1 cellular context compared by ENCODE assay signal in genomic region chr7:106774213-106774767, GRCh38.
A peak's percentile ranks its signal among the peaks of the same experiment; 100 is the strongest.
TF ChIP-seq lines count a peak whose summit lies in the region.

No MANE protein-coding gene starts in this region.

TF ChIP-seq in K562, 482 proteins besides CTCF, POLR2A, EP300 and RAD21 (continued from another document and continues in another):
- no peak for TF ChIP-seq NKRF (IDR thresholded peaks at IDR 0.05; ENCODE audit: borderline replicate concordance)
- TF ChIP-seq TAF15 (IDR thresholded peaks at IDR 0.05; ENCODE audit: low read depth, low read length), result no peak
- TF ChIP-seq NFIC (IDR thresholded peaks at IDR 0.05), result peak; percentile 4; the same call in 1 of the 2 replicates
- TF ChIP-seq TFAP4 (CRISPR knock-in tag; IDR thresholded peaks at IDR 0.05; ENCODE audit: borderline replicate concordance), result no peak
- TF ChIP-seq GATA2 (CRISPR knock-in tag; IDR thresholded peaks at IDR 0.05), result no peak
- TF ChIP-seq FUS (optimal IDR thresholded peaks at IDR 0.05; ENCODE audit: low read depth, low read length), result no peak
- TF ChIP-seq NR2C2 (CRISPR knock-in tag; IDR thresholded peaks at IDR 0.05), result no peak
- no peak for TF ChIP-seq NR2C2 (tag; IDR thresholded peaks at IDR 0.05)
- no peak for TF ChIP-seq ZBTB7A (IDR thresholded peaks at IDR 0.05; ENCODE audit: borderline replicate concordance, control insufficient read depth, low read depth, low read length)
- TF ChIP-seq CHD1 (IDR thresholded peaks at IDR 0.05; ENCODE audit: low read length), result no peak
- TF ChIP-seq ZNF76 (CRISPR knock-in tag; IDR thresholded peaks at IDR 0.05; ENCODE audit: borderline replicate concordance), result peak; percentile 59; the same call in 1 of the 2 replicates
- no peak for TF ChIP-seq HNRNPH1 (optimal IDR thresholded peaks at IDR 0.05; ENCODE audit: low read depth, low read length)
- TF ChIP-seq SLC30A9 (CRISPR knock-in tag; IDR thresholded peaks at IDR 0.05), result no peak
- TF ChIP-seq CCAR2 (IDR thresholded peaks at IDR 0.05; ENCODE audit: low read depth, low read length), result no peak
- no peak for TF ChIP-seq AFF1 (IDR thresholded peaks at IDR 0.05; ENCODE audit: low read depth in 1 of 2, partially characterized antibody in 2 of 2)
- no peak for TF ChIP-seq MCM2 (IDR thresholded peaks at IDR 0.05; ENCODE audit: low read depth)
- peak in 1 of 2 experiments; percentile 74; a peak in 3 of 4 replicates for TF ChIP-seq MLLT1 (IDR thresholded peaks at IDR 0.05)
- no peak for TF ChIP-seq MAFG (tag; conservative IDR thresholded peaks at IDR 0.05)
- no peak for TF ChIP-seq ZNF124 (CRISPR knock-in tag; IDR thresholded peaks at IDR 0.05)
- peak; percentile 46; the same call in 1 of the 2 replicates for TF ChIP-seq ZNF785 (CRISPR knock-in tag; IDR thresholded peaks at IDR 0.05)
- no peak; the same call in 1 of the 2 replicates for TF ChIP-seq TFE3 (CRISPR knock-in tag; IDR thresholded peaks at IDR 0.05)
- TF ChIP-seq GATAD2A (IDR thresholded peaks at IDR 0.05), result no peak; the same call in 1 of the 2 replicates
- TF ChIP-seq ZNF77 (CRISPR knock-in tag; IDR thresholded peaks at IDR 0.05), result no peak
- TF ChIP-seq SIN3A (IDR thresholded peaks at IDR 0.05; ENCODE audit: borderline replicate concordance in 2 of 2, control insufficient read depth in 1 of 2, low read depth in 2 of 2, low read length in 2 of 2), result no peak
- no peak for TF ChIP-seq PHTF2 (CRISPR knock-in tag; IDR thresholded peaks at IDR 0.05)
- TF ChIP-seq USF2 (CRISPR knock-in tag; IDR thresholded peaks at IDR 0.05), result no peak
- TF ChIP-seq BCL6 (CRISPR knock-in tag; IDR thresholded peaks at IDR 0.05), result peak; percentile 68; the same call in 1 of the 2 replicates
- TF ChIP-seq HMG20A (CRISPR knock-in tag; conservative IDR thresholded peaks at IDR 0.05), result peak; percentile 78; the same call in 1 of the 2 replicates
- 0 out of 2 replicates have a peak, but pooled peaks have one; percentile 58 for TF ChIP-seq ZNF764 (CRISPR knock-in tag; IDR thresholded peaks at IDR 0.05; ENCODE audit: low read depth)
- TF ChIP-seq CUX1 (CRISPR knock-in tag; IDR thresholded peaks at IDR 0.05), result peak; percentile 82; the same call in 1 of the 2 replicates
- TF ChIP-seq CREB3 (tag; conservative IDR thresholded peaks at IDR 0.05; ENCODE audit: low read depth), result peak; percentile 86
- TF ChIP-seq ZNF133 (CRISPR knock-in tag; IDR thresholded peaks at IDR 0.05), result no peak
- no peak for TF ChIP-seq PURB (CRISPR knock-in tag; IDR thresholded peaks at IDR 0.05; ENCODE audit: low read depth)
- peak; percentile 81 for TF ChIP-seq ZNF444 (CRISPR knock-in tag; IDR thresholded peaks at IDR 0.05)
- no peak for TF ChIP-seq ZNF280B (CRISPR knock-in tag; IDR thresholded peaks at IDR 0.05)
- no peak for TF ChIP-seq ZC3H4 (CRISPR knock-in tag; IDR thresholded peaks at IDR 0.05; ENCODE audit: borderline replicate concordance)
- TF ChIP-seq NCOA1 (IDR thresholded peaks at IDR 0.05; ENCODE audit: low read depth), result no peak
- TF ChIP-seq NBN (IDR thresholded peaks at IDR 0.05; ENCODE audit: low read depth), result no peak
- TF ChIP-seq CAMTA2 (CRISPR knock-in tag; conservative IDR thresholded peaks at IDR 0.05), result no peak
- peak; percentile 55; the same call in 1 of the 2 replicates for TF ChIP-seq HEY1 (CRISPR knock-in tag; IDR thresholded peaks at IDR 0.05; ENCODE audit: borderline replicate concordance)
- no peak for TF ChIP-seq ZNF217 (CRISPR knock-in tag; IDR thresholded peaks at IDR 0.05)
- no peak for TF ChIP-seq ZNF431 (CRISPR knock-in tag; IDR thresholded peaks at IDR 0.05)
- TF ChIP-seq ZZZ3 (IDR thresholded peaks at IDR 0.05), result no peak
- TF ChIP-seq KDM5B (IDR thresholded peaks at IDR 0.05; ENCODE audit: insufficient replicate concordance, low read depth, low read length), result no peak
- TF ChIP-seq SP2 (IDR thresholded peaks at IDR 0.05; ENCODE audit: extremely low read depth, low read depth, low read length, poor library complexity, severe bottlenecking), result no peak
- TF ChIP-seq ZNF253 (CRISPR knock-in tag; conservative IDR thresholded peaks at IDR 0.05), result no peak
- TF ChIP-seq ZFP36 (IDR thresholded peaks at IDR 0.05; ENCODE audit: low read depth, low read length, partially characterized antibody), result no peak
- TF ChIP-seq SMAD4 (CRISPR knock-in tag; conservative IDR thresholded peaks at IDR 0.05), result peak; percentile 10
- no peak for TF ChIP-seq JUNB (CRISPR knock-in tag; conservative IDR thresholded peaks at IDR 0.05)
- no peak for TF ChIP-seq FOXM1 (IDR thresholded peaks at IDR 0.05; ENCODE audit: low read depth)
- no peak for TF ChIP-seq FOXM1 (CRISPR knock-in tag; IDR thresholded peaks at IDR 0.05; ENCODE audit: low read depth)
